Comparison of ENCODE assay signal across 19 cellular contexts in the genomic region with DNA sequence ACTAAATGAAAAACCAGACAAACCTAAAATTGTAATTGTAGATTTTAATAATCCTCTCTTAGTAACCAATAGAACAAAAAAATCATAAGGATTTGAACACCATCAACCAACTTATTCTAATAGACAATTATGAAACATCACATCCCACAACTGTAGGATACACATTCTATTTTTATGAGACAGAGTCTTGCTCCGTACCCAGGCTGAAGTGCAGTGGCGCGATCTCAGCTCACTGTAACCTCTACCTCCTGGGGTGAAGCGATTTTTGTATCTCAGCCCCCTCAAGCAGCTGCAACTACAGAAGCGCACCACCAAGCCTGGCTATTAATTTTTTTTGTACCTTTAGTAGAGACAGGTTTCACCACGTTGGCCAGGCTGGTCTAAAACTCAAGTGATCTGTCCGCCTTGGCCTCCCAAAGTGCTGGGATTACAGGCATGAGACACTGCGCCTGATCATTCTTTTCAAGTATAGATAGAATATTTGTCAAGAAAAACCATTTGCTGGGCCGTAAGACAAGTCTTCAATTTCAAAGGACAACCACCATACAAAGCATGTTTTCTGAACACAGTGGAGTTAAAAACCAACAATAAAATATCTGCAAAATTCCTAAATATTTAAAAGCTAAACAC. TPM values are rescaled to one million over a fixed set of nuclear protein-coding genes. Genes with fewer than 3 reads are reported as not detected.
DNase-seq lines count a peak whose midpoint lies in the region; TF ChIP-seq lines count a peak whose summit lies in the region.
"Had no signal": no experiment of that assay in that cellular context is flagged by ENCODE, and none has a peak within 500 bp of the region (broad histone marks: within the 10 kb centered on the region; RNA-seq: fewer than 3 reads in every experiment).

No MANE protein-coding gene starts in this region.

- H3K27me3 Mint-ChIP-seq in progenitor cell of endocrine pancreas: no peaks in the 10 kb centered on the region
- H3K27me3 Mint-ChIP-seq: CD4-positive, alpha-beta T cell had no signal

- H3K9me3 ChIP-seq in cardiac muscle cell (ENCODE audit: low read depth): no peaks in the 10 kb centered on the region
- peaks cover 2% of the 10 kb centered on the region; the same call in 1 of the 2 replicates for H3K9me3 ChIP-seq in SJSA1 (replicated peaks)

- H3K36me3 ChIP-seq in cardiac muscle cell (no peaks in the 10 kb centered on the region), SJSA1 (peaks cover 17% of the 10 kb centered on the region)

- no peaks in the 10 kb centered on the region for H3K27me3 ChIP-seq in cardiac muscle cell
- no peaks in the 10 kb centered on the region for H3K27me3 ChIP-seq in SJSA1 (replicated peaks)
- H3K27me3 ChIP-seq: BLaER1 treated with 17β-estradiol and CSF1 and Interleukin-3, amounts not matched to agents 10 nM and 100 nM had no signal

- H3K27ac Mint-ChIP-seq in progenitor cell of endocrine pancreas: peak overlapping the region; percentile 78
- H3K27ac Mint-ChIP-seq: CD4-positive, alpha-beta T cell had no signal

- H3K4me1 Mint-ChIP-seq in progenitor cell of endocrine pancreas (ENCODE audit: low read depth): peaks cover 1% of the 10 kb centered on the region

- peaks cover 30% of the 10 kb centered on the region for H3K36me3 Mint-ChIP-seq in progenitor cell of endocrine pancreas (ENCODE audit: insufficient read depth)

- H3K4me3 Mint-ChIP-seq in progenitor cell of endocrine pancreas (ENCODE audit: low read depth): no peak overlapping the region
- H3K4me3 Mint-ChIP-seq: CD4-positive, alpha-beta T cell had no signal

- H3K4me3 ChIP-seq in cardiac muscle cell (no peak overlapping the region), SJSA1 (no peak overlapping the region)
- H3K4me3 ChIP-seq: A549; BLaER1 treated with 17β-estradiol and CSF1 and Interleukin-3, amounts not matched to agents 10 nM and 100 nM; PC-9 had no signal

- DNase-seq in cardiac muscle cell (ENCODE audit: low read depth in 1 of 2, low spot score in 1 of 2): no peak
- DNase-seq in cardiac septum (ENCODE audit: low spot score): no peak
- DNase-seq in SJSA1 (ENCODE audit: low read depth in 1 of 2, low spot score in 2 of 2): no peak
- no peak for DNase-seq in progenitor cell of endocrine pancreas (ENCODE audit: low spot score, unreplicated experiment)
- DNase-seq in activated effector memory CD4-positive, alpha-beta T cell treated with anti-CD3 and anti-CD28 coated beads, Interleukin-2, amount 50 U/mL, for 16 hours: no peak
- DNase-seq in KG1 (lab: John Stamatoyannopoulos, UW): no peak
- DNase-seq in erythroblast (lab: John Stamatoyannopoulos, UW): no peak
- DNase-seq: AML-193; CD4-positive, alpha-beta T cell; Karpas-422; NCI-H1105; NCI-H1436 treated with DMSO at 0.1 percent for 48 hours; NCI-H2029 treated with DMSO at 0.1 percent for 48 hours; NCI-H2171; NCI-H524; PC-9 had no signal

- no peak for TF ChIP-seq POLR2A in erythroblast (IDR thresholded peaks at IDR 0.05; ENCODE audit: low read length)

- H3K27ac ChIP-seq in cardiac muscle cell: peak overlapping the region; percentile 38
- H3K27ac ChIP-seq in SJSA1: peak overlapping the region; percentile 50; the same call in 1 of the 2 replicates
- H3K27ac ChIP-seq: A549; BLaER1 treated with 17β-estradiol and CSF1 and Interleukin-3, amounts not matched to agents 10 nM and 100 nM; HL-60; PC-9 had no signal

- intact Hi-C loops in cardiac septum (cut with DNase I): no loop called here

- H3K9me3 Mint-ChIP-seq in progenitor cell of endocrine pancreas (ENCODE audit: low read depth): peaks cover 18% of the 10 kb centered on the region

- H3K4me1 ChIP-seq in cardiac muscle cell (ENCODE audit: low read depth) (peaks cover 8% of the 10 kb centered on the region), SJSA1 (replicated peaks) (peaks cover 22% of the 10 kb centered on the region)

- no peak for TF ChIP-seq CTCF in cardiac muscle cell (IDR thresholded peaks at IDR 0.05; ENCODE audit: low read depth, low read length)
- TF ChIP-seq CTCF in progenitor cell of endocrine pancreas (IDR thresholded peaks at IDR 0.05; ENCODE audit: unreplicated experiment): no peak

RNA-seq across cellular contexts. Expression of a gene that starts 49.8 kb away (rescaled TPM):
- 19.7 and 33.8 TPM in 2 replicates for total RNA-seq in cardiac muscle cell
- polyA plus RNA-seq in cardiac muscle cell: 24.4 and 27.3 TPM in 2 replicates
- total RNA-seq in cardiac septum: 39.0 TPM
- 6.4 and 16.8 TPM in 2 replicates for total RNA-seq in SJSA1 (2014; rRNA removed; shearing (Covaris generic))
- total RNA-seq in progenitor cell of endocrine pancreas: 144 and 146 TPM in 2 replicates
